Comparison of ENCODE assay signal across 30 cellular contexts in the genomic region with DNA sequence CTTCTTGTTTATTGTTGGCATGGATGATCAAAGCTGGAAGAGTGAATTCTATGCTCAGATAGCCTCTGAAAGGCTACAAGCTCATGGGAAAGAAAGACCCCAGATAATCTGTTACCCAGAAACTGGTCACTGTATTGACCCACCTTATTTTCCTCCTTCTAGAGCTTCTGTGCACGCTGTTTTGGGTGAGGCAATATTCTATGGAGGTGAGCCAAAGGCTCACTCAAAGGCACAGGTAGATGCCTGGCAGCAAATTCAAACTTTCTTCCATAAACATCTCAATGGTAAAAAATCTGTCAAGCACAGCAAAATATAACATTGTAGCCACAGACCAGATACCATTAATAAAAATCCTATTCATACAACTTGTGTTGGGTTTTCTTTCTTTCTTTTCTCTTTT. TPM values are rescaled to one million over a fixed set of nuclear protein-coding genes. Genes with fewer than 3 reads are reported as not detected.
"Had no signal": no experiment of that assay in that cellular context is flagged by ENCODE, and none has a peak within 500 bp of the region (broad histone marks: within the 10 kb centered on the region; RNA-seq: fewer than 3 reads in every experiment).

No MANE protein-coding gene starts in this region.

- H3K9me3 ChIP-seq: stomach, suprapubic skin, testis, thoracic aorta, thyroid gland, tibial artery, tibial nerve, transverse colon, upper lobe of left lung, upper lobe of right lung, uterus, vagina had no signal

- H3K4me3 ChIP-seq: stomach, suprapubic skin, testis, thoracic aorta, thyroid gland, tibial artery, tibial nerve, transverse colon, upper lobe of left lung, upper lobe of right lung, uterus, vagina had no signal

- H3K27me3 ChIP-seq: stomach, suprapubic skin, testis, thyroid gland, tibial artery, tibial nerve, transverse colon, upper lobe of left lung, upper lobe of right lung, uterus, vagina had no signal

- H3K36me3 ChIP-seq: stomach, suprapubic skin, thoracic aorta, thyroid gland, tibial artery, tibial nerve, transverse colon, upper lobe of left lung, upper lobe of right lung, uterus, vagina had no signal

- ATAC-seq: stimulated activated effector memory CD8-positive, alpha-beta T cell treated with anti-CD3 and anti-CD28 coated beads, Interleukin-12 subunit alpha, Interleukin-12 subunit beta, amount 100 ng/mL, for 72 hours; stimulated activated memory B cell treated with anti-CD40 and anti-IgM and Interleukin-4, amounts not matched to agents 10 μg/mL and 1 μg/mL and 100 μg/mL, for 72 hours; stimulated activated naive B cell treated with anti-CD40 and anti-IgM and Interleukin-4, amounts not matched to agents 10 μg/mL and 1 μg/mL and 100 μg/mL, for 72 hours; stimulated activated naive CD8-positive, alpha-beta T cell treated with anti-CD3 and anti-CD28 coated beads, Interleukin-15, amount 100 ng/mL, for 72 hours; stimulated activated naive CD8-positive, alpha-beta T cell treated with anti-CD3 and anti-CD28 coated beads, Interleukin-15, Interleukin-2, amounts not matched to agents 100 U/mL and 50 U/mL, for 24 hours had no signal

- H3K4me1 ChIP-seq: stomach, suprapubic skin, thyroid gland, tibial artery, tibial nerve, transverse colon, upper lobe of left lung, upper lobe of right lung, uterus, vagina had no signal

- DNase-seq: stimulated activated CD4-positive, alpha-beta T cell treated with anti-CD3 and anti-CD28 coated beads, Interleukin-2, amount 100 ng/mL, for 48 hours; stimulated activated CD4-positive, alpha-beta T cell treated with anti-CD3 and anti-CD28 coated beads, Interleukin-4, amount 100 ng/mL, for 1 hour; stimulated activated CD4-positive, alpha-beta T cell treated with anti-CD3 and anti-CD28 coated beads, Interleukin-4, amount 100 ng/mL, for 24 hours; stimulated activated CD4-positive, alpha-beta T cell treated with anti-CD3 and anti-CD28 coated beads, Interleukin-4, amount 100 ng/mL, for 4 hours; stimulated activated CD8-positive, alpha-beta memory T cell treated with anti-CD3 and anti-CD28 coated beads, Interleukin-4, amount 100 ng/mL, for 48 hours; stimulated activated naive B cell treated with anti-CD40 and anti-IgM and Interleukin-4, amounts not matched to agents 10 μg/mL and 1 μg/mL and 100 μg/mL, for 72 hours; stimulated activated naive CD4-positive, alpha-beta T cell; stimulated activated naive CD4-positive, alpha-beta T cell treated with Interleukin-2 at 50 U/mL for 16 hours; stimulated activated naive CD8-positive, alpha-beta T cell treated with anti-CD3 and anti-CD28 coated beads, Interleukin-15, amount 100 ng/mL, for 72 hours; stimulated activated naive CD8-positive, alpha-beta T cell treated with anti-CD3 and anti-CD28 coated beads, Interleukin-15, Interleukin-2, amounts not matched to agents 100 U/mL and 50 U/mL, for 24 hours; stomach; substantia nigra; testis; thyroid gland; tibial artery; transverse colon; trophoblast cell; upper lobe of left lung; upper lobe of right lung; uterus had no signal

- H3K27ac ChIP-seq: stomach, suprapubic skin, thoracic aorta, thyroid gland, tibial artery, tibial nerve, transverse colon, upper lobe of left lung, upper lobe of right lung, uterus, vagina had no signal

RNA-seq across cellular contexts. Expression of gene ACOT6, which starts 7.2 kb away (rescaled TPM):
- total RNA-seq: stomach, subcutaneous adipose tissue, temporal lobe, thoracic aorta, thyroid gland, transverse colon, upper lobe of left lung, upper lobe of right lung, ureter, urinary bladder, uterus, vagina had no signal
- polyA plus RNA-seq: stomach, urinary bladder had no signal
